34 cellular contexts compared by ENCODE assay signal in the genomic region with DNA sequence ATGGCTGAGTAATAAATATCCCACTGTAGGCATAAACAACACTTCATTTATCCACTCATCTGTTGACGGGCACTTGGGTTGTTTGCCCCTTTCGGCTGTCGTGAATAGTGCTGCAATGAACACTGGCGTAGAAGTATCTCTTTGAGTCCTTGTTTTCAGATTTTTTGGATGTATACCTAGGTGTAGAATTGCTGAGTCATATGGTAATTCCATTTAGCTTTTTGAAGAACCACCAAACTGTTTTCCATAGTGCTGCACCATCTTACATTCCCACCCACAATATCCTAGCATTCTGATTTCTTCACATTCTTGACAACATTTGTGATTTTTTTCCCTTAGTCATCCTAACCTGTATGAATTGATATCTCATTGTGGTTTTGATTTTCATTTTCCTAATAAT.
"Had no signal": no experiment of that assay in that cellular context is flagged by ENCODE, and none has a peak within 500 bp of the region (broad histone marks: within the 10 kb centered on the region; RNA-seq: fewer than 3 reads in every experiment).

No MANE protein-coding gene starts in this region.

- H3K4me1 ChIP-seq: ascending aorta had no signal

- H3K4me3 ChIP-seq: adrenal gland, ascending aorta, cardiac muscle cell had no signal

- H3K36me3 ChIP-seq: adrenal gland, ascending aorta, cardiac muscle cell had no signal

- H3K27me3 ChIP-seq: adrenal gland, ascending aorta, cardiac muscle cell had no signal

- H3K9me3 ChIP-seq: adrenal gland, ascending aorta had no signal

- ATAC-seq: activated CD8-positive, alpha-beta T cell treated with anti-CD3 and anti-CD28 coated beads for 36 hours; activated naive CD4-positive, alpha-beta T cell treated with anti-CD3 and anti-CD28 coated beads, Interleukin-2, amount 50 U/mL, for 72 hours; activated T-cell treated with anti-CD3 and anti-CD28 coated beads, Interleukin-2, amount 50 U/mL, for 4 hours; activated T-cell treated with anti-CD3 and anti-CD28 coated beads, Interleukin-2, amount 50 U/mL, for 72 hours; activated T-helper 17 cell treated with anti-CD3 and anti-CD28 coated beads, Interleukin-2, amount 50 U/mL, for 72 hours had no signal

- H3K27ac ChIP-seq: adrenal gland, ascending aorta, cardiac muscle cell, VCaP had no signal

- DNase-seq: activated B cell treated with CpG ODN at 0.5 μM for 24 hours; activated CD4-positive, alpha-beta memory T cell treated with anti-CD3 and anti-CD28 coated beads for 36 hours; activated CD4-positive, alpha-beta T cell treated with anti-CD3 and anti-CD28 coated beads for 4 hours; activated CD4-positive, alpha-beta T cell treated with anti-CD3 and anti-CD28 coated beads, Interleukin-2, amount 10 ng/mL, durations not matched to agents 24 days and 14 days; activated CD4-positive, alpha-beta T cell treated with anti-CD3 and anti-CD28 coated beads, Interleukin-2, amount 50 U/mL, for 1 hour; activated CD4-positive, alpha-beta T cell treated with anti-CD3 and anti-CD28 coated beads, Interleukin-2, amount 50 U/mL, for 4 hours; activated CD4-positive, CD25-positive, alpha-beta regulatory T cell treated with anti-CD3 and anti-CD28 coated beads, Interleukin-2, amount 50 U/mL, for 72 hours; activated CD8-positive, alpha-beta memory T cell treated with anti-CD3 and anti-CD28 coated beads, Interleukin-2, amount 50 U/mL, for 4 hours; activated CD8-positive, alpha-beta T cell treated with anti-CD3 and anti-CD28 coated beads for 36 hours; activated effector memory CD4-positive, alpha-beta T cell treated with anti-CD3 and anti-CD28 coated beads, Interleukin-2, amount 50 U/mL, for 16 hours; activated gamma-delta T cell treated with Interleukin-2 at 50 U/mL for 16 hours; activated naive CD4-positive, alpha-beta T cell; activated naive CD4-positive, alpha-beta T cell treated with anti-CD3 and anti-CD28 coated beads for 36 hours; activated naive CD4-positive, alpha-beta T cell treated with anti-CD3 and anti-CD28 coated beads, Interleukin-2, amount 50 U/mL, for 16 hours; activated naive CD8-positive, alpha-beta T cell treated with anti-CD3 and anti-CD28 coated beads for 36 hours; activated T-cell treated with anti-CD3 and anti-CD28 coated beads for 4 hours; activated T-cell treated with anti-CD3 and anti-CD28 coated beads, Interleukin-2, amount 50 U/mL, for 1 hour; activated T-cell treated with anti-CD3 and anti-CD28 coated beads, Interleukin-2, amount 50 U/mL, for 4 hours; activated T-cell treated with anti-CD3 and anti-CD28 coated beads, Interleukin-2, amount 50 U/mL, for 72 hours; adrenal gland; amygdala; anterior cingulate cortex; caudate nucleus; cerebellar nuclear complex; T-helper 1 cell; T-helper 2 cell; T-helper 9 cell had no signal

- FAIRE-seq: bronchial epithelial cell, TTC549 had no signal
